Comparison of ENCODE assay signal across 29 cellular contexts in genomic region chr2:173522356-173522755, GRCh38.
"Had no signal": no experiment of that assay in that cellular context is flagged by ENCODE, and none has a peak within 500 bp of the region (broad histone marks: within the 10 kb centered on the region; RNA-seq: fewer than 3 reads in every experiment).

No MANE protein-coding gene starts in this region.

- DNase-seq: activated CD4-positive, alpha-beta T cell treated with anti-CD3 and anti-CD28 coated beads for 48 hours; activated CD4-positive, alpha-beta T cell treated with anti-CD3 and anti-CD28 coated beads, Interleukin-2, amount 50 U/mL, for 4 hours; activated CD4-positive, CD25-positive, alpha-beta regulatory T cell treated with anti-CD3 and anti-CD28 coated beads, Interleukin-2, amount 50 U/mL, for 72 hours; activated CD8-positive, alpha-beta memory T cell treated with anti-CD3 and anti-CD28 coated beads, Interleukin-2, amount 10 ng/mL, durations not matched to agents 7 days and 5 days; activated effector memory CD4-positive, alpha-beta T cell treated with Interleukin-2 at 50 U/mL for 16 hours; activated naive CD4-positive, alpha-beta T cell; activated T-cell treated with anti-CD3 and anti-CD28 coated beads, Interleukin-2, amount 50 U/mL, for 24 hours; aorta; central memory CD4-positive, alpha-beta T cell; MG63; MV-4-11; NCI-H1092 treated with DMSO at 0.1 percent for 48 hours; NCI-H1417 treated with DMSO at 0.1 percent for 48 hours; NCI-H1694; NCI-H2029; NCI-H446 treated with DMSO at 0.1 percent for 48 hours; NCI-H524 treated with DMSO at 0.1 percent for 48 hours; NCI-H82; RPMI8226; SJCRH30; SK-N-SH; SW 1271 had no signal

- ATAC-seq: activated CD8-positive, alpha-beta memory T cell treated with anti-CD3 and anti-CD28 coated beads, Interleukin-2, amount 10 ng/mL, durations not matched to agents 7 days and 5 days; Panc1; Right ventricle myocardium inferior; WTC11 had no signal

- H3K4me1 Mint-ChIP-seq: activated CD8-positive, alpha-beta memory T cell treated with anti-CD3 and anti-CD28 coated beads, Interleukin-2, amount 10 ng/mL, durations not matched to agents 7 days and 5 days; activated naive CD4-positive, alpha-beta T cell treated with anti-CD3 and anti-CD28 coated beads, Interleukin-2, amount 50 U/mL, for 24 hours; WTC11 had no signal

- H3K4me3 ChIP-seq: breast epithelium, MG63, SJCRH30 had no signal

- H3K4me3 Mint-ChIP-seq: activated CD8-positive, alpha-beta memory T cell treated with anti-CD3 and anti-CD28 coated beads, Interleukin-2, amount 10 ng/mL, durations not matched to agents 7 days and 5 days; activated naive CD4-positive, alpha-beta T cell treated with anti-CD3 and anti-CD28 coated beads, Interleukin-2, amount 50 U/mL, for 24 hours; activated T-cell treated with anti-CD3 and anti-CD28 coated beads, Interleukin-2, amount 50 U/mL, for 24 hours; activated T-helper 1 cell treated with anti-CD3 and anti-CD28 coated beads, Interleukin-12 subunit alpha, Interleukin-12 subunit beta, Interleukin-2, Interleukin-4 antibody, amounts not matched to agents 30 ng/mL and 10 ng/mL and 1 ng/mL, durations not matched to agents 14 hours and 24 hours and 36 hours; T-helper 1 cell treated with Interleukin-12 subunit alpha and Interleukin-12 subunit beta and Interleukin-4 antibody, amounts not matched to agents 30 μg/mL and 1 μg/mL, for 36 hours; WTC11 had no signal

- H3K9me3 Mint-ChIP-seq: activated T-helper 1 cell treated with anti-CD3 and anti-CD28 coated beads, Interleukin-12 subunit alpha, Interleukin-12 subunit beta, Interleukin-2, Interleukin-4 antibody, amounts not matched to agents 30 ng/mL and 10 ng/mL and 1 ng/mL, durations not matched to agents 14 hours and 24 hours and 36 hours had no signal

- H3K27ac Mint-ChIP-seq: activated CD8-positive, alpha-beta memory T cell treated with anti-CD3 and anti-CD28 coated beads, Interleukin-2, amount 10 ng/mL, durations not matched to agents 7 days and 5 days; activated naive CD4-positive, alpha-beta T cell treated with anti-CD3 and anti-CD28 coated beads, Interleukin-2, amount 50 U/mL, for 24 hours; activated T-cell treated with anti-CD3 and anti-CD28 coated beads, Interleukin-2, amount 50 U/mL, for 24 hours; activated T-helper 1 cell treated with anti-CD3 and anti-CD28 coated beads, Interleukin-12 subunit alpha, Interleukin-12 subunit beta, Interleukin-2, Interleukin-4 antibody, amounts not matched to agents 30 ng/mL and 10 ng/mL and 1 ng/mL, durations not matched to agents 14 hours and 24 hours and 36 hours; T-helper 1 cell treated with Interleukin-12 subunit alpha and Interleukin-12 subunit beta and Interleukin-4 antibody, amounts not matched to agents 30 μg/mL and 1 μg/mL, for 36 hours; WTC11 had no signal

- H3K36me3 Mint-ChIP-seq: activated CD8-positive, alpha-beta memory T cell treated with anti-CD3 and anti-CD28 coated beads, Interleukin-2, amount 10 ng/mL, durations not matched to agents 7 days and 5 days; activated naive CD4-positive, alpha-beta T cell treated with anti-CD3 and anti-CD28 coated beads, Interleukin-2, amount 50 U/mL, for 24 hours; WTC11 had no signal
